1 cellular context compared by ENCODE assay signal in the genomic region with DNA sequence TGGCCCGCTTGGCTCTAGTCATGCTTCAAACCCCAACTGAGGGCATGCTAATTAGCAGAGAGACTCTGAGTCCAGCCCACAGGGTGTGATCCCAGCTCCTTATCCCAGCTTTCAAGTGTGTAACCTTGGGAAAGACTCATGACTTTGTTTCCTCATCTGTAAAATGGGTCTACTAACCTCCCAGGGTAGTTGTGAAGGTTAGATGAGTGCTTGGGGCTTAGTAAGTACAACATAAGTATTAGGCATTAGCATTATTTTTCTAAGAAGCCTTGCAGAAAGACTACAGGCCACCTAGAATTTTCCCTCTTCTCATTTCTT.
TF ChIP-seq lines count a peak whose summit lies in the region.

No MANE protein-coding gene starts in this region.

TF ChIP-seq in HepG2, 621 proteins besides CTCF, POLR2A, EP300 and RAD21 (continued from another document and continues in another):
- TF ChIP-seq, protein P1, sequence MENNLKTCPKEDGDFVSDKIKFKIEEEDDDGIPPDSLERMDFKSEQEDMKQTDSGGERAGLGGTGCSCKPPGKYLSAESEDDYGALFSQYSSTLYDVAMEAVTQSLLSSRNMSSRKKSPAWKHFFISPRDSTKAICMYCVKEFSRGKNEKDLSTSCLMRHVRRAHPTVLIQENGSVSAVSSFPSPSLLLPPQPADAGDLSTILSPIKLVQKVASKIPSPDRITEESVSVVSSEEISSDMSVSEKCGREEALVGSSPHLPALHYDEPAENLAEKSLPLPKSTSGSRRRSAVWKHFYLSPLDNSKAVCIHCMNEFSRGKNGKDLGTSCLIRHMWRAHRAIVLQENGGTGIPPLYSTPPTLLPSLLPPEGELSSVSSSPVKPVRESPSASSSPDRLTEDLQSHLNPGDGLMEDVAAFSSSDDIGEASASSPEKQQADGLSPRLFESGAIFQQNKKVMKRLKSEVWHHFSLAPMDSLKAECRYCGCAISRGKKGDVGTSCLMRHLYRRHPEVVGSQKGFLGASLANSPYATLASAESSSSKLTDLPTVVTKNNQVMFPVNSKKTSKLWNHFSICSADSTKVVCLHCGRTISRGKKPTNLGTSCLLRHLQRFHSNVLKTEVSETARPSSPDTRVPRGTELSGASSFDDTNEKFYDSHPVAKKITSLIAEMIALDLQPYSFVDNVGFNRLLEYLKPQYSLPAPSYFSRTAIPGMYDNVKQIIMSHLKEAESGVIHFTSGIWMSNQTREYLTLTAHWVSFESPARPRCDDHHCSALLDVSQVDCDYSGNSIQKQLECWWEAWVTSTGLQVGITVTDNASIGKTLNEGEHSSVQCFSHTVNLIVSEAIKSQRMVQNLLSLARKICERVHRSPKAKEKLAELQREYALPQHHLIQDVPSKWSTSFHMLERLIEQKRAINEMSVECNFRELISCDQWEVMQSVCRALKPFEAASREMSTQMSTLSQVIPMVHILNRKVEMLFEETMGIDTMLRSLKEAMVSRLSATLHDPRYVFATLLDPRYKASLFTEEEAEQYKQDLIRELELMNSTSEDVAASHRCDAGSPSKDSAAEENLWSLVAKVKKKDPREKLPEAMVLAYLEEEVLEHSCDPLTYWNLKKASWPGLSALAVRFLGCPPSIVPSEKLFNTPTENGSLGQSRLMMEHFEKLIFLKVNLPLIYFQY (CRISPR knock-in tag; IDR thresholded peaks at IDR 0.05; ENCODE audit: borderline replicate concordance): no peak
- TF ChIP-seq GFI1 (CRISPR knock-in tag; IDR thresholded peaks at IDR 0.05; ENCODE audit: borderline replicate concordance): no peak
- no peak for TF ChIP-seq FOXP1 (IDR thresholded peaks at IDR 0.05)
- TF ChIP-seq FOXP1 (CRISPR knock-in tag; IDR thresholded peaks at IDR 0.05): no peak
- TF ChIP-seq, protein P2, sequence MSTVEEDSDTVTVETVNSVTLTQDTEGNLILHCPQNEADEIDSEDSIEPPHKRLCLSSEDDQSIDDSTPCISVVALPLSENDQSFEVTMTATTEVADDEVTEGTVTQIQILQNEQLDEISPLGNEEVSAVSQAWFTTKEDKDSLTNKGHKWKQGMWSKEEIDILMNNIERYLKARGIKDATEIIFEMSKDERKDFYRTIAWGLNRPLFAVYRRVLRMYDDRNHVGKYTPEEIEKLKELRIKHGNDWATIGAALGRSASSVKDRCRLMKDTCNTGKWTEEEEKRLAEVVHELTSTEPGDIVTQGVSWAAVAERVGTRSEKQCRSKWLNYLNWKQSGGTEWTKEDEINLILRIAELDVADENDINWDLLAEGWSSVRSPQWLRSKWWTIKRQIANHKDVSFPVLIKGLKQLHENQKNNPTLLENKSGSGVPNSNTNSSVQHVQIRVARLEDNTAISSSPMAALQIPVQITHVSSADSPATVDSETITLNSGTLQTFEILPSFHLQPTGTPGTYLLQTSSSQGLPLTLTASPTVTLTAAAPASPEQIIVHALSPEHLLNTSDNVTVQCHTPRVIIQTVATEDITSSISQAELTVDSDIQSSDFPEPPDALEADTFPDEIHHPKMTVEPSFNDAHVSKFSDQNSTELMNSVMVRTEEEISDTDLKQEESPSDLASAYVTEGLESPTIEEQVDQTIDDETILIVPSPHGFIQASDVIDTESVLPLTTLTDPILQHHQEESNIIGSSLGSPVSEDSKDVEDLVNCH (CRISPR knock-in tag; IDR thresholded peaks at IDR 0.05): no peak
- TF ChIP-seq ZFY (CRISPR knock-in tag; IDR thresholded peaks at IDR 0.05): no peak
- TF ChIP-seq ZBTB40 (IDR thresholded peaks at IDR 0.05): no peak
- no peak for TF ChIP-seq ZBTB40 (CRISPR knock-in tag; IDR thresholded peaks at IDR 0.05)
- no peak for TF ChIP-seq YY1 (IDR thresholded peaks at IDR 0.05; ENCODE audit: insufficient read depth, insufficient replicate concordance, low read depth, low read length)
- 0 out of 2 replicates have a peak, but pooled peaks have one; percentile 1 for TF ChIP-seq ZNF12 (CRISPR knock-in tag; IDR thresholded peaks at IDR 0.05)
- peak; percentile 91; the same call in 1 of the 2 replicates for TF ChIP-seq KDM1A (CRISPR knock-in tag; IDR thresholded peaks at IDR 0.05)
- peak; percentile 95 for TF ChIP-seq ZNF629 (CRISPR knock-in tag; conservative IDR thresholded peaks at IDR 0.05)
- no peak for TF ChIP-seq ISX (CRISPR knock-in tag; conservative IDR thresholded peaks at IDR 0.05)
- TF ChIP-seq ZNF44 (CRISPR knock-in tag; IDR thresholded peaks at IDR 0.05): no peak
- TF ChIP-seq ZNF510 (CRISPR knock-in tag; IDR thresholded peaks at IDR 0.05; ENCODE audit: low read depth): no peak
- TF ChIP-seq, protein P3, sequence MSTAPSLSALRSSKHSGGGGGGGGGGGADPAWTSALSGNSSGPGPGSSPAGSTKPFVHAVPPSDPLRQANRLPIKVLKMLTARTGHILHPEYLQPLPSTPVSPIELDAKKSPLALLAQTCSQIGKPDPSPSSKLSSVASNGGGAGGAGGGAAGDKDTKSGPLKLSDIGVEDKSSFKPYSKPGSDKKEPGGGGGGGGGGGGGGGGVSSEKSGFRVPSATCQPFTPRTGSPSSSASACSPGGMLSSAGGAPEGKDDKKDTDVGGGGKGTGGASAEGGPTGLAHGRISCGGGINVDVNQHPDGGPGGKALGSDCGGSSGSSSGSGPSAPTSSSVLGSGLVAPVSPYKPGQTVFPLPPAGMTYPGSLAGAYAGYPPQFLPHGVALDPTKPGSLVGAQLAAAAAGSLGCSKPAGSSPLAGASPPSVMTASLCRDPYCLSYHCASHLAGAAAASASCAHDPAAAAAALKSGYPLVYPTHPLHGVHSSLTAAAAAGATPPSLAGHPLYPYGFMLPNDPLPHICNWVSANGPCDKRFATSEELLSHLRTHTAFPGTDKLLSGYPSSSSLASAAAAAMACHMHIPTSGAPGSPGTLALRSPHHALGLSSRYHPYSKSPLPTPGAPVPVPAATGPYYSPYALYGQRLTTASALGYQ (CRISPR knock-in tag; IDR thresholded peaks at IDR 0.05): 0 out of 2 replicates have a peak, but pooled peaks have one; percentile 16
- peak; percentile 46; the same call in 1 of the 2 replicates for TF ChIP-seq ZMYM2 (CRISPR knock-in tag; IDR thresholded peaks at IDR 0.05)
- TF ChIP-seq GTF3A (CRISPR knock-in tag; conservative IDR thresholded peaks at IDR 0.05): no peak
- no peak for TF ChIP-seq MZF1 (CRISPR knock-in tag; IDR thresholded peaks at IDR 0.05; ENCODE audit: borderline replicate concordance)
- TF ChIP-seq ELF1 (CRISPR knock-in tag; IDR thresholded peaks at IDR 0.05): no peak
- TF ChIP-seq ZNF232 (CRISPR knock-in tag; IDR thresholded peaks at IDR 0.05; ENCODE audit: borderline replicate concordance): no peak
- 0 out of 2 replicates have a peak, but pooled peaks have one; percentile 56 for TF ChIP-seq ADNP (CRISPR knock-in tag; IDR thresholded peaks at IDR 0.05)
- TF ChIP-seq ZFYVE20 (CRISPR knock-in tag; IDR thresholded peaks at IDR 0.05; ENCODE audit: borderline replicate concordance, low read depth): no peak
- TF ChIP-seq GABPA (IDR thresholded peaks at IDR 0.05; ENCODE audit: low read depth, low read length): no peak
- TF ChIP-seq GABPA (CRISPR knock-in tag; IDR thresholded peaks at IDR 0.05; ENCODE audit: low read depth): no peak
- TF ChIP-seq SP140L (CRISPR knock-in tag; IDR thresholded peaks at IDR 0.05; ENCODE audit: borderline replicate concordance): no peak
- no peak for TF ChIP-seq TFAP4 (IDR thresholded peaks at IDR 0.05; ENCODE audit: borderline replicate concordance, low read depth)
- no peak for TF ChIP-seq ZNF430 (CRISPR knock-in tag; IDR thresholded peaks at IDR 0.05)
- peak; percentile 69; the same call in 1 of the 2 replicates for TF ChIP-seq RCOR2 (CRISPR knock-in tag; IDR thresholded peaks at IDR 0.05)
- TF ChIP-seq ZNF225 (CRISPR knock-in tag; IDR thresholded peaks at IDR 0.05): no peak
- TF ChIP-seq ZMYM3 (CRISPR knock-in tag; IDR thresholded peaks at IDR 0.05): peak; percentile 84; the same call in 1 of the 2 replicates
- TF ChIP-seq ZFP36L1 (CRISPR knock-in tag; IDR thresholded peaks at IDR 0.05): no peak
- TF ChIP-seq CHD4 (IDR thresholded peaks at IDR 0.05; ENCODE audit: borderline replicate concordance, low read length): peak; percentile 95
- no peak for TF ChIP-seq ZBTB2 (CRISPR knock-in tag; IDR thresholded peaks at IDR 0.05; ENCODE audit: low read depth)
- TF ChIP-seq E2F5 (CRISPR knock-in tag; conservative IDR thresholded peaks at IDR 0.05): no peak
- TF ChIP-seq ETS1 (CRISPR knock-in tag; IDR thresholded peaks at IDR 0.05): no peak
- TF ChIP-seq SIN3A (IDR thresholded peaks at IDR 0.05; ENCODE audit: borderline replicate concordance, low read depth, low read length): no peak
- no peak for TF ChIP-seq ZNF557 (CRISPR knock-in tag; IDR thresholded peaks at IDR 0.05)
- TF ChIP-seq HNRNPK (IDR thresholded peaks at IDR 0.05; ENCODE audit: low read depth, low read length, poor library complexity, severe bottlenecking): no peak
